In the genomic region with DNA sequence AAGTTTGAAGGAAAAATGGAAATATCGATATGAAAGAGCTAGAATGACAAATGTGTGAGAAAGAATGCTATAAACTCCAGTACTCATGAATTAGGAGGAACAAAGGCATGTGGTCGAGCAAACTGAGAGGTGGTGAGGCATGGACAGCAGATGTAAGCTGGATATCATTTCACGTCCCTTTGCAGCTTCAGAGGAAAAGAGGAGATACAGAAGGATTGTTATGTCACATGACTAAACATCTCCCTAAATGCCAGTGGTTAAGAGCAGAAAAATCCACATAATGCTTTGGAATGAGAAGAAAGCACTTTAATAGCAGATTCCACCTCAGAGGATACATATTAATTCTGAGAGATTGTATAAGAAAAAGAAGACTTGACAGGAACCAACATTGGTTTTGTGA, we compare ENCODE assay signal across 23 cellular contexts.
"Had no signal": no experiment of that assay in that cellular context is flagged by ENCODE, and none has a peak within 500 bp of the region (broad histone marks: within the 10 kb centered on the region; RNA-seq: fewer than 3 reads in every experiment).

No MANE protein-coding gene starts in this region.

- H3K27me3 Mint-ChIP-seq: activated B cell treated with CpG ODN at 0.5 μM for 24 hours; activated CD8-positive, alpha-beta T cell treated with anti-CD3 and anti-CD28 coated beads for 36 hours; activated naive CD8-positive, alpha-beta T cell; central memory CD8-positive, alpha-beta T cell; memory B cell; stimulated activated memory B cell treated with anti-CD40 and anti-IgM and Interleukin-4, amounts not matched to agents 10 μg/mL and 1 μg/mL and 100 μg/mL, for 72 hours had no signal

- H3K4me3 Mint-ChIP-seq: activated B cell treated with CpG ODN at 0.5 μM for 24 hours; activated CD8-positive, alpha-beta T cell treated with anti-CD3 and anti-CD28 coated beads for 36 hours; activated naive CD8-positive, alpha-beta T cell; central memory CD8-positive, alpha-beta T cell; memory B cell; neural crest cell; stimulated activated memory B cell treated with anti-CD40 and anti-IgM and Interleukin-4, amounts not matched to agents 10 μg/mL and 1 μg/mL and 100 μg/mL, for 72 hours; T-helper 2 cell treated with Interferon-gamma antibody and Interleukin-4, amounts not matched to agents 5 μg/mL and 100 μg/mL, for 36 hours had no signal

- DNase-seq: activated B cell treated with CpG ODN at 0.5 μM for 24 hours; activated CD4-positive, alpha-beta T cell treated with anti-CD3 and anti-CD28 coated beads for 48 hours; activated CD8-positive, alpha-beta memory T cell treated with anti-CD3 and anti-CD28 coated beads, Interleukin-2, amount 50 U/mL, for 4 hours; activated CD8-positive, alpha-beta T cell treated with anti-CD3 and anti-CD28 coated beads for 36 hours; activated effector memory CD4-positive, alpha-beta T cell treated with anti-CD3 and anti-CD28 coated beads, Interleukin-2, amount 50 U/mL, for 16 hours; activated T-cell treated with anti-CD3 and anti-CD28 coated beads, Interleukin-2, amount 50 U/mL, for 48 hours; brain microvascular endothelial cell; cortex of kidney; effector CD4-positive, alpha-beta T cell; foreskin keratinocyte; glutamatergic neuron; hypothalamus; left ventricle myocardium inferior; ovary; stimulated activated CD4-positive, alpha-beta T cell treated with anti-CD3 and anti-CD28 coated beads, Interleukin-2, amount 100 ng/mL, for 48 hours had no signal

- H3K4me3 ChIP-seq: esophagus muscularis mucosa, left ventricle myocardium inferior, ovary had no signal

- H3K36me3 Mint-ChIP-seq: activated naive CD8-positive, alpha-beta T cell; memory B cell; stimulated activated memory B cell treated with anti-CD40 and anti-IgM and Interleukin-4, amounts not matched to agents 10 μg/mL and 1 μg/mL and 100 μg/mL, for 72 hours had no signal

- ATAC-seq: activated CD8-positive, alpha-beta T cell treated with anti-CD3 and anti-CD28 coated beads for 36 hours; foreskin keratinocyte; sciatic nerve; stimulated activated memory B cell treated with anti-CD40 and anti-IgM and Interleukin-4, amounts not matched to agents 10 μg/mL and 1 μg/mL and 100 μg/mL, for 72 hours had no signal

- H3K27ac Mint-ChIP-seq: activated B cell treated with CpG ODN at 0.5 μM for 24 hours; activated CD8-positive, alpha-beta T cell treated with anti-CD3 and anti-CD28 coated beads for 36 hours; activated naive CD8-positive, alpha-beta T cell; memory B cell; stimulated activated memory B cell treated with anti-CD40 and anti-IgM and Interleukin-4, amounts not matched to agents 10 μg/mL and 1 μg/mL and 100 μg/mL, for 72 hours; T-helper 2 cell treated with Interferon-gamma antibody and Interleukin-4, amounts not matched to agents 5 μg/mL and 100 μg/mL, for 36 hours had no signal

- H3K4me1 Mint-ChIP-seq: activated B cell treated with CpG ODN at 0.5 μM for 24 hours; central memory CD8-positive, alpha-beta T cell; memory B cell; stimulated activated memory B cell treated with anti-CD40 and anti-IgM and Interleukin-4, amounts not matched to agents 10 μg/mL and 1 μg/mL and 100 μg/mL, for 72 hours had no signal
